Comparison of ENCODE assay signal across 10 cellular contexts in genomic region chr6:42226251-42227143, GRCh38. TPM values are rescaled to one million over a fixed set of nuclear protein-coding genes. Genes with fewer than 3 reads are reported as not detected.
A peak's percentile ranks its signal among the peaks of the same experiment; 100 is the strongest.
DNase-seq lines count a peak whose midpoint lies in the region; ATAC-seq, FAIRE-seq and TF ChIP-seq lines count a peak whose summit lies in the region.
"Had no signal": no experiment of that assay in that cellular context is flagged by ENCODE, and none has a peak within 500 bp of the region (broad histone marks: within the 10 kb centered on the region; RNA-seq: fewer than 3 reads in every experiment).

No MANE protein-coding gene starts in this region.

- no peak for TF ChIP-seq CTCF in astrocyte of the spinal cord (IDR thresholded peaks at IDR 0.05; ENCODE audit: low read depth, low read length)

- DNase-seq in A172 (ENCODE audit: low spot score): peak; percentile 85
- peak; percentile 82 for DNase-seq in HTR-8/SVneo (ENCODE audit: insufficient read length, low spot score)
- DNase-seq in astrocyte of the spinal cord (ENCODE audit: low read depth, low spot score): peak; percentile 71
- no peak for DNase-seq in left lobe of liver (ENCODE audit: low spot score)
- DNase-seq in activated T-cell treated with anti-CD3 and anti-CD28 coated beads, Interleukin-2, amount 50 U/mL, for 4 hours: no peak
- no peak for DNase-seq in stimulated activated CD4-positive, alpha-beta T cell treated with anti-CD3 and anti-CD28 coated beads, Interleukin-4, amount 100 ng/mL, for 1 hour
- no peak for DNase-seq in stimulated activated CD4-positive, alpha-beta T cell treated with anti-CD3 and anti-CD28 coated beads, Interleukin-15, amount 100 ng/mL, for 24 hours
- DNase-seq: CD4-positive, alpha-beta memory T cell; KBM-7 had no signal

- peaks cover 15% of the 10 kb centered on the region for H3K4me1 Mint-ChIP-seq in activated T-cell treated with anti-CD3 and anti-CD28 coated beads, Interleukin-2, amount 50 U/mL, for 4 hours (ENCODE audit: low read depth)

- H3K4me3 Mint-ChIP-seq in activated T-cell treated with anti-CD3 and anti-CD28 coated beads, Interleukin-2, amount 50 U/mL, for 4 hours: no peak overlapping the region
- H3K4me3 Mint-ChIP-seq: CD4-positive, alpha-beta memory T cell had no signal

- no peak overlapping the region for H3K4me3 ChIP-seq in astrocyte of the spinal cord (ENCODE audit: low read depth, low read length)

- H3K9me3 Mint-ChIP-seq in activated T-cell treated with anti-CD3 and anti-CD28 coated beads, Interleukin-2, amount 50 U/mL, for 4 hours: no peaks in the 10 kb centered on the region
- H3K9me3 Mint-ChIP-seq: CD4-positive, alpha-beta memory T cell had no signal

- H3K27me3 Mint-ChIP-seq in activated T-cell treated with anti-CD3 and anti-CD28 coated beads, Interleukin-2, amount 50 U/mL, for 4 hours (ENCODE audit: low read depth): no peaks in the 10 kb centered on the region
- H3K27me3 Mint-ChIP-seq: CD4-positive, alpha-beta memory T cell had no signal

- FAIRE-seq in HTR-8/SVneo (lab: Jason Lieb, UNC): peak; percentile 48

- in situ Hi-C loops in astrocyte of the spinal cord (cut with HindIII; ENCODE audit: low sequenced_read_pairs): no loop called here

- peaks cover 6% of the 10 kb centered on the region for H3K36me3 Mint-ChIP-seq in activated T-cell treated with anti-CD3 and anti-CD28 coated beads, Interleukin-2, amount 50 U/mL, for 4 hours (ENCODE audit: insufficient read depth)

- ATAC-seq in left lobe of liver (peak; percentile 77), HG02798 (IDR thresholded peaks at IDR 0.05; ENCODE audit: poor library complexity, unreplicated experiment) (no peak)
- no peak for ATAC-seq in activated T-cell treated with anti-CD3 and anti-CD28 coated beads, Interleukin-2, amount 50 U/mL, for 4 hours

RNA-seq across cellular contexts. Expression of gene MRPS10, which starts 8.8 kb away (rescaled TPM):
- total RNA-seq in A172 (2014; rRNA removed; shearing (Covaris generic)): 93.5 and 95.1 TPM in 2 replicates
- total RNA-seq in left lobe of liver: 18.1 TPM
- total RNA-seq in activated T-cell treated with anti-CD3 and anti-CD28 coated beads, Interleukin-2, amount 50 U/mL, for 4 hours: 10 to 100 TPM; 49.7 to 54.1 (median 52.1) TPM

RNA-seq across cellular contexts. Expression of gene GUCA1B, which starts 31.7 kb away (rescaled TPM):
- not detected in 2 replicates for total RNA-seq in A172 (2014; rRNA removed; shearing (Covaris generic))
- total RNA-seq in left lobe of liver: 0.81 TPM
- 1 to 10 TPM in 2 of 3 donors, under 1 TPM in 1; 0.47 to 1.8 (median 1.2) TPM for total RNA-seq in activated T-cell treated with anti-CD3 and anti-CD28 coated beads, Interleukin-2, amount 50 U/mL, for 4 hours

RNA-seq across cellular contexts. Expression of gene GUCA1A, which starts 53.3 kb away (rescaled TPM):
- not detected in 2 replicates for total RNA-seq in A172 (2014; rRNA removed; shearing (Covaris generic))
- not detected for total RNA-seq in left lobe of liver
- not detected for total RNA-seq in activated T-cell treated with anti-CD3 and anti-CD28 coated beads, Interleukin-2, amount 50 U/mL, for 4 hours
- total RNA-seq: CD4-positive, alpha-beta memory T cell had no signal

Comparison
In these comparisons a context has a peak if more than half of its experiments do, and no peak if none do; other contexts are left out.
1. DNase-seq: peak in A172 (single experiment), HTR-8/SVneo (single experiment) and astrocyte of the spinal cord (single experiment); none in left lobe of liver (single experiment), activated T-cell treated with anti-CD3 and anti-CD28 coated beads, Interleukin-2, amount 50 U/mL, for 4 hours (single experiment), stimulated activated CD4-positive, alpha-beta T cell treated with anti-CD3 and anti-CD28 coated beads, Interleukin-4, amount 100 ng/mL, for 1 hour (single experiment) and stimulated activated CD4-positive, alpha-beta T cell treated with anti-CD3 and anti-CD28 coated beads, Interleukin-15, amount 100 ng/mL, for 24 hours (single experiment).